20 cellular contexts compared by ENCODE assay signal in the genomic region with DNA sequence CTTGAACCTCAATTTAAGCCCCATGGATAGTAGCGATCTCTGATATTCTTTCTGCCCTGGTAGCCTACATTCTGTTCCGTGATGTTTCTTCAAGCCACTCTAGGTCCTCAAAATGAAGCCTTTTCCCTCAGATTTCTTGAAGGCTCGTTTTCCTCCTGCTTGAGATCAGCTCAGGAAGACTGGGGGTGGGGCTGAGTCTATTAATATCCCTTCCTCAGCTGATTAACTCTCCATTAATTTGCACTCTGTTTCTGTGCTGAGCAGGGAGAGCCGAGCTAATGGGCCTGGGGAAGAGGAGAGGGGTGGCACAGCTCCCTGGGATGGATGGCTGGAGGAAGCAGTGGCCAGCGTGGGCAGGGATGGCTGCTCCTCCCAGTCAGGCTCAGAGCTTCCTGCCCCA.
DNase-seq lines count a peak whose midpoint lies in the region; ATAC-seq and TF ChIP-seq lines count a peak whose summit lies in the region.
"Had no signal": no experiment of that assay in that cellular context is flagged by ENCODE, and none has a peak within 500 bp of the region (broad histone marks: within the 10 kb centered on the region; RNA-seq: fewer than 3 reads in every experiment).

No MANE protein-coding gene starts in this region.

- TF ChIP-seq CTCF in SK-N-SH (IDR thresholded peaks at IDR 0.05) (no peak), esophagus muscularis mucosa (IDR thresholded peaks at IDR 0.05) (no peak)

- H3K9ac ChIP-seq in SK-N-SH (no peak overlapping the region), stomach smooth muscle (ENCODE audit: low read length in 2 of 2) (peak overlapping the region; percentile 2)

- POLR2A ChIA-PET in SK-N-SH (lab: Yijun Ruan, JAX), result no interaction called here

- H3K4me1 ChIP-seq in SK-N-SH (ENCODE audit: control insufficient read depth in 1 of 2, insufficient read depth in 2 of 2, low read depth in 1 of 2, low read length in 1 of 2), result no peaks in the 10 kb centered on the region; a peak in 1 of 4 replicates
- H3K4me1 ChIP-seq in esophagus muscularis mucosa, result peaks cover 63 to 68% (median 65%) of the 10 kb centered on the region in 4 donors
- peaks cover 4 to 53% of the 10 kb centered on the region in 2 donors for H3K4me1 ChIP-seq in muscle layer of duodenum (ENCODE audit: control insufficient read depth in 1 of 2, insufficient read depth in 2 of 2, low read length in 2 of 2)
- peaks cover 60% of the 10 kb centered on the region for H3K4me1 ChIP-seq in stomach smooth muscle (ENCODE audit: control insufficient read depth, insufficient read depth, low read length)

- no peaks in the 10 kb centered on the region for H3K36me3 ChIP-seq in SK-N-SH (replicated peaks in 1 of 2; ENCODE audit: control insufficient read depth in 1 of 2, insufficient read depth in 2 of 2, low read length in 1 of 2)
- H3K36me3 ChIP-seq in esophagus muscularis mucosa, result peaks cover 0 to 23% (median 6%) of the 10 kb centered on the region in 4 donors
- H3K36me3 ChIP-seq in muscle layer of duodenum (ENCODE audit: control insufficient read depth in 1 of 2, insufficient read depth in 2 of 2, low read length in 2 of 2), result peaks cover 0 to 4% of the 10 kb centered on the region in 2 donors
- peaks cover 16 to 19% of the 10 kb centered on the region in 2 donors for H3K36me3 ChIP-seq in stomach smooth muscle (ENCODE audit: control insufficient read depth in 2 of 2, insufficient read depth in 2 of 2, low read length in 2 of 2)
- H3K36me3 ChIP-seq: upper lobe of right lung had no signal

- ATAC-seq in SK-N-SH treated with all-trans-retinoic acid at 6 μM for 48 hours (no peak), HG03135 (IDR thresholded peaks at IDR 0.05; ENCODE audit: unreplicated experiment) (no peak)
- ATAC-seq: activated CD8-positive, alpha-beta T cell treated with anti-CD3 and anti-CD28 coated beads, Interleukin-2, amount 10 ng/mL, durations not matched to agents 7 days and 5 days; naive thymus-derived CD4-positive, alpha-beta T cell; upper lobe of right lung had no signal

- TF ChIP-seq EP300 in SK-N-SH (IDR thresholded peaks at IDR 0.05; ENCODE audit: borderline replicate concordance in 1 of 2, low read depth in 1 of 2, low read length in 1 of 2), result no peak
- TF ChIP-seq EP300 in esophagus muscularis mucosa (IDR thresholded peaks at IDR 0.05), result no peak

- H3K4me2 ChIP-seq in SK-N-SH, result no peak overlapping the region

- 0 out of 2 replicates have a peak overlapping the region, but pooled peaks have one; percentile 16 for H2AFZ ChIP-seq in SK-N-SH (ENCODE audit: low read depth)

- H3K4me3 ChIP-seq in SK-N-SH (ENCODE audit: low read depth in 2 of 2, low read length in 1 of 2) (no peak overlapping the region), esophagus muscularis mucosa (no peak overlapping the region), muscle layer of duodenum (ENCODE audit: low read depth in 1 of 2, low read length in 2 of 2) (no peak overlapping the region), stomach smooth muscle (ENCODE audit: low read length in 2 of 2) (no peak overlapping the region)
- H3K4me3 ChIP-seq: upper lobe of right lung had no signal

- DNase-seq in SK-N-SH (no peak), esophagus muscularis mucosa (ENCODE audit: extremely low spot score) (no peak), NCI-H146 (lab: John Stamatoyannopoulos, UW) (no peak), GM03348 (ENCODE audit: low spot score) (no peak)
- DNase-seq: activated CD8-positive, alpha-beta T cell treated with anti-CD3 and anti-CD28 coated beads, Interleukin-2, amount 10 ng/mL, durations not matched to agents 7 days and 5 days; activated effector memory CD4-positive, alpha-beta T cell treated with Interleukin-2 at 50 U/mL for 16 hours; activated naive CD8-positive, alpha-beta T cell treated with anti-CD3 and anti-CD28 coated beads for 36 hours; aorta; Calu3; MV-4-11; naive thymus-derived CD4-positive, alpha-beta T cell; NCI-H446; NCI-H774; stimulated activated CD4-positive, alpha-beta T cell treated with anti-CD3 and anti-CD28 coated beads, Interleukin-2, amount 100 ng/mL, for 48 hours; upper lobe of right lung had no signal

- no peaks in the 10 kb centered on the region for H3F3A ChIP-seq in SK-N-SH (replicated peaks; ENCODE audit: insufficient read depth)

- WGBS in SK-N-SH (ENCODE audit: low lambda C conversion rate), result 78% methylated on average over 5 of the region's 5 CpGs
- 53% methylated on average over 5 of the region's 5 CpGs for WGBS in esophagus muscularis mucosa

- no peaks in the 10 kb centered on the region for H3K79me2 ChIP-seq in SK-N-SH (ENCODE audit: insufficient read depth)

- H3K9me3 ChIP-seq in SK-N-SH (no peaks in the 10 kb centered on the region), esophagus muscularis mucosa (no peaks in the 10 kb centered on the region), muscle layer of duodenum (ENCODE audit: control insufficient read depth in 1 of 2, low read length in 2 of 2) (no peaks in the 10 kb centered on the region), stomach smooth muscle (ENCODE audit: control insufficient read depth in 2 of 2, low read length in 2 of 2) (no peaks in the 10 kb centered on the region)
- H3K9me3 ChIP-seq: upper lobe of right lung had no signal

- H3K27me3 ChIP-seq in SK-N-SH (ENCODE audit: insufficient read depth) (no peaks in the 10 kb centered on the region), esophagus muscularis mucosa (no peaks in the 10 kb centered on the region), muscle layer of duodenum (ENCODE audit: low read depth, low read length) (no peaks in the 10 kb centered on the region), stomach smooth muscle (ENCODE audit: control insufficient read depth in 1 of 2, insufficient read depth in 2 of 2, low read length in 2 of 2) (no peaks in the 10 kb centered on the region)
- H3K27me3 ChIP-seq: upper lobe of right lung had no signal

- intact Hi-C loops in esophagus muscularis mucosa (cut with DNase I), result no loop called here

- H3K9me2 ChIP-seq in SK-N-SH, result no peaks in the 10 kb centered on the region

- H3K27ac ChIP-seq in SK-N-SH (ENCODE audit: low read depth in 2 of 2, low read length in 1 of 2) (no peak overlapping the region), esophagus muscularis mucosa (replicated peaks in 1 of 4) (peak overlapping the region; percentile 87 to 96 (median 90)), muscle layer of duodenum (ENCODE audit: low read length) (peak overlapping the region; percentile 82), stomach smooth muscle (ENCODE audit: low read length) (peak overlapping the region; percentile 89)
- H3K27ac ChIP-seq: 22Rv1 had no signal

- CTCF ChIA-PET in SK-N-SH (lab: Yijun Ruan, JAX), result interaction anchor here (0.6 to 32.2 kb wide), 8 partner anchors 11 to 381 kb away, joined by 3 to 730 read pairs (median 4); no protein-coding TSS in a partner anchor

- no peaks in the 10 kb centered on the region for H4K20me1 ChIP-seq in SK-N-SH (ENCODE audit: insufficient read depth)

- TF ChIP-seq RAD21 in SK-N-SH (IDR thresholded peaks at IDR 0.05; ENCODE audit: low read length), result no peak

- no peak for TF ChIP-seq POLR2A in esophagus muscularis mucosa (IDR thresholded peaks at IDR 0.05; ENCODE audit: low read depth)

TF ChIP-seq in SK-N-SH, 30 proteins besides CTCF, POLR2A, EP300 and RAD21 (continues in another document):
- TF ChIP-seq SMC3 (IDR thresholded peaks at IDR 0.05; ENCODE audit: low read depth, low read length), result no peak
- no peak for TF ChIP-seq NRF1 (IDR thresholded peaks at IDR 0.05; ENCODE audit: low read depth, low read length)
- no peak for TF ChIP-seq USF1 (IDR thresholded peaks at IDR 0.05; ENCODE audit: borderline replicate concordance, low read depth)
- no peak for TF ChIP-seq FOXJ3 (CRISPR knock-in tag; IDR thresholded peaks at IDR 0.05)
- TF ChIP-seq JUND (IDR thresholded peaks at IDR 0.05), result no peak
- no peak for TF ChIP-seq TAF1 (IDR thresholded peaks at IDR 0.05; ENCODE audit: borderline replicate concordance, low read depth, low read length)
- TF ChIP-seq TEAD4 (IDR thresholded peaks at IDR 0.05; ENCODE audit: borderline replicate concordance, insufficient read depth), result no peak
- TF ChIP-seq YY1 (IDR thresholded peaks at IDR 0.05; ENCODE audit: low read depth), result no peak
- no peak for TF ChIP-seq ELF1 (IDR thresholded peaks at IDR 0.05)
- TF ChIP-seq FOSL2 (IDR thresholded peaks at IDR 0.05; ENCODE audit: borderline replicate concordance, low read depth), result no peak
- TF ChIP-seq FOXM1 (IDR thresholded peaks at IDR 0.05; ENCODE audit: low read depth), result no peak
- TF ChIP-seq MXI1 (IDR thresholded peaks at IDR 0.05; ENCODE audit: low read depth, low read length), result no peak

TF ChIP-seq in SK-N-SH treated with all-trans-retinoic acid at 6 μM for 48 hours, 23 proteins besides CTCF, POLR2A, EP300 and RAD21 (continues in another document):
- TF ChIP-seq ZNF565 (CRISPR knock-in tag; conservative IDR thresholded peaks at IDR 0.05; ENCODE audit: low read depth) (no peak), ZFP3 (CRISPR knock-in tag; IDR thresholded peaks at IDR 0.05) (no peak), ZC3H10 (CRISPR knock-in tag; IDR thresholded peaks at IDR 0.05) (no peak), TOX (CRISPR knock-in tag; IDR thresholded peaks at IDR 0.05; ENCODE audit: borderline replicate concordance) (no peak), ZNF70 (CRISPR knock-in tag; IDR thresholded peaks at IDR 0.05) (no peak), TCF4 (CRISPR knock-in tag; IDR thresholded peaks at IDR 0.05; ENCODE audit: borderline replicate concordance) (no peak)
- TF ChIP-seq, protein P1, sequence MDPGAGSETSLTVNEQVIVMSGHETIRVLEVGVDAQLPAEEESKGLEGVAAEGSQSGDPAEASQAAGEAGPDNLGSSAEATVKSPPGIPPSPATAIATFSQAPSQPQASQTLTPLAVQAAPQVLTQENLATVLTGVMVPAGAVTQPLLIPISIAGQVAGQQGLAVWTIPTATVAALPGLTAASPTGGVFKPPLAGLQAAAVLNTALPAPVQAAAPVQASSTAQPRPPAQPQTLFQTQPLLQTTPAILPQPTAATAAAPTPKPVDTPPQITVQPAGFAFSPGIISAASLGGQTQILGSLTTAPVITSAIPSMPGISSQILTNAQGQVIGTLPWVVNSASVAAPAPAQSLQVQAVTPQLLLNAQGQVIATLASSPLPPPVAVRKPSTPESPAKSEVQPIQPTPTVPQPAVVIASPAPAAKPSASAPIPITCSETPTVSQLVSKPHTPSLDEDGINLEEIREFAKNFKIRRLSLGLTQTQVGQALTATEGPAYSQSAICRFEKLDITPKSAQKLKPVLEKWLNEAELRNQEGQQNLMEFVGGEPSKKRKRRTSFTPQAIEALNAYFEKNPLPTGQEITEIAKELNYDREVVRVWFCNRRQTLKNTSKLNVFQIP (CRISPR knock-in tag; IDR thresholded peaks at IDR 0.05; ENCODE audit: borderline replicate concordance, low read depth), result no peak

Comparison
In these comparisons a context has a peak if more than half of its experiments do, and no peak if none do; other contexts are left out.
1. H3K27ac ChIP-seq: peak in esophagus muscularis mucosa (4 of 4), muscle layer of duodenum (single experiment) and stomach smooth muscle (single experiment); none in SK-N-SH (0 of 2).